ENCODE assay signal across 24 cellular contexts in the genomic region with DNA sequence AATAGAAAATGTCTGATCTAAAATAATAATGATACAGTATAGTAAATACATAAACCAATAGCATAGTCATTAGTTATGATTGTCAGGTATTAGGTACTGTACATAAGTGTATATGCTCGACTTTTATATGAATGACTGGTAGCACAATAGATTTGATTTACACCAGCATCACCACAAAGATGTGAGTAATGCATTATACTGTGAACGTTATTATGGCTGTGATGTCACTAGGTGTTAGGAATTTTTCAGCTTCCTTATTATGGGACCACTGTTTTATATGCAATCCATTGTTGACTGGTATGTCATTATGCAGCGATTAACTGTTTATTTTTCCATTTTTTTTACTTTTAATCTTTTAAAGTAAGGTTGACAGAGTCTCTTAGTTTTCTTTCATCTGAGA. TPM values are rescaled to one million over a fixed set of nuclear protein-coding genes. Genes with fewer than 3 reads are reported as not detected.
DNase-seq lines count a peak whose midpoint lies in the region; ATAC-seq, FAIRE-seq and TF ChIP-seq lines count a peak whose summit lies in the region.
"Had no signal": no experiment of that assay in that cellular context is flagged by ENCODE, and none has a peak within 500 bp of the region (broad histone marks: within the 10 kb centered on the region; RNA-seq: fewer than 3 reads in every experiment).

No MANE protein-coding gene starts in this region.

- TF ChIP-seq CTCF in D721Med (IDR thresholded peaks at IDR 0.05; ENCODE audit: insufficient read depth, missing control alignments) (no peak), foreskin keratinocyte (conservative IDR thresholded peaks at IDR 0.05) (no peak)
- TF ChIP-seq CTCF in activated CD8-positive, alpha-beta T cell treated with anti-CD3 and anti-CD28 coated beads for 36 hours (IDR thresholded peaks at IDR 0.05) = no peak

- peaks cover 28% of the 10 kb centered on the region for H3K36me3 Mint-ChIP-seq in activated CD8-positive, alpha-beta T cell treated with anti-CD3 and anti-CD28 coated beads for 36 hours (ENCODE audit: low read depth)

- intact Hi-C loops in activated CD8-positive, alpha-beta T cell treated with anti-CD3 and anti-CD28 coated beads for 36 hours (cut with micrococcal nuclease) = no loop called here

- CTCF ChIA-PET in activated CD8-positive, alpha-beta T cell treated with anti-CD3 and anti-CD28 coated beads for 36 hours (lab: Charles Lee) = no interaction called here

- peaks cover 33% of the 10 kb centered on the region for H3K4me1 Mint-ChIP-seq in activated CD8-positive, alpha-beta T cell treated with anti-CD3 and anti-CD28 coated beads for 36 hours (ENCODE audit: low read depth)

- ATAC-seq in foreskin keratinocyte (peak; percentile 90), HG03159 (IDR thresholded peaks at IDR 0.05; ENCODE audit: unreplicated experiment) (no peak)
- ATAC-seq in activated CD8-positive, alpha-beta T cell treated with anti-CD3 and anti-CD28 coated beads for 36 hours = no peak
- ATAC-seq: K562 had no signal

- H3K27me3 Mint-ChIP-seq in activated CD8-positive, alpha-beta T cell treated with anti-CD3 and anti-CD28 coated beads for 36 hours = no peaks in the 10 kb centered on the region
- H3K27me3 Mint-ChIP-seq: CD4-positive, alpha-beta memory T cell had no signal

- no peak overlapping the region for H3K4me3 Mint-ChIP-seq in activated CD8-positive, alpha-beta T cell treated with anti-CD3 and anti-CD28 coated beads for 36 hours

- POLR2A ChIA-PET in activated CD8-positive, alpha-beta T cell treated with anti-CD3 and anti-CD28 coated beads for 36 hours (lab: Charles Lee) = no interaction called here

- peaks cover 16% of the 10 kb centered on the region for H3K4me1 ChIP-seq in foreskin keratinocyte
- H3K4me1 ChIP-seq: BLaER1, Caco-2 had no signal

- no peak for DNase-seq in D721Med (ENCODE audit: insufficient read length, low spot score)
- peak; percentile 25 for DNase-seq in HT1080 (ENCODE audit: low read depth)
- peak; percentile 58 for DNase-seq in astrocyte of the hippocampus (ENCODE audit: low read depth, low spot score)
- peak; percentile 27 to 60 for DNase-seq in foreskin keratinocyte
- no peak for DNase-seq in NCI-H510A treated with DMSO at 0.1 percent for 48 hours (lab: John Stamatoyannopoulos, UW)
- no peak for DNase-seq in glomerular visceral epithelial cell (ENCODE audit: extremely low spot score)
- DNase-seq in activated CD8-positive, alpha-beta T cell treated with anti-CD3 and anti-CD28 coated beads for 36 hours = no peak
- DNase-seq: Caco-2; CD4-positive, alpha-beta memory T cell; DND-41; GOT3; HCEC 1CT; NCI-H1092 treated with DMSO at 0.1 percent for 48 hours; NCI-H146; NCI-H2029; NCI-H226; NCI-H524; OCI-M1; SHP77; SW 1271 had no signal

- no peaks in the 10 kb centered on the region for H3K27me3 ChIP-seq in foreskin keratinocyte
- H3K27me3 ChIP-seq: BLaER1 had no signal

- no peak overlapping the region for H3K27ac ChIP-seq in foreskin keratinocyte
- H3K27ac ChIP-seq: BLaER1 had no signal

- H3K27ac Mint-ChIP-seq in activated CD8-positive, alpha-beta T cell treated with anti-CD3 and anti-CD28 coated beads for 36 hours = no peak overlapping the region

- peaks cover 4% of the 10 kb centered on the region for H3K9me3 Mint-ChIP-seq in activated CD8-positive, alpha-beta T cell treated with anti-CD3 and anti-CD28 coated beads for 36 hours

- FAIRE-seq in D721Med (lab: Jason Lieb, UNC) = peak; percentile 89
- FAIRE-seq: GM18507, K562 had no signal

RNA-seq across cellular contexts. Expression of a gene that starts 23.7 kb away (rescaled TPM):
- total RNA-seq in HT1080 (2014; rRNA removed; shearing (Covaris generic)) = 9.9 and 16.4 TPM in 2 replicates
- 6.0 and 6.4 TPM in 2 replicates for polyA plus RNA-seq in HT1080 (2015; cell fraction: cytosol; rRNA removed)
- 14.0 and 16.8 TPM in 2 replicates for polyA plus RNA-seq in HT1080 (2015; cell fraction: nucleus; rRNA removed)
- 9.4 and 11.8 TPM in 2 replicates for total RNA-seq in foreskin keratinocyte
- 4.8 and 6.2 TPM in 2 replicates for polyA plus RNA-seq in foreskin keratinocyte
- total RNA-seq in activated CD8-positive, alpha-beta T cell treated with anti-CD3 and anti-CD28 coated beads for 36 hours = 10 to 100 TPM; 18.9 to 21.1 TPM

Comparison
In these comparisons a context has a peak if more than half of its experiments do, and no peak if none do; other contexts are left out.
1. DNase-seq: peak in HT1080 (single experiment), astrocyte of the hippocampus (single experiment) and foreskin keratinocyte (2 of 2); none in D721Med (single experiment), NCI-H510A treated with DMSO at 0.1 percent for 48 hours (single experiment), glomerular visceral epithelial cell (single experiment) and activated CD8-positive, alpha-beta T cell treated with anti-CD3 and anti-CD28 coated beads for 36 hours (single experiment).